Comparison of ENCODE assay signal across 1 cellular context in genomic region chr6:119545245-119545644, GRCh38.
TF ChIP-seq lines count a peak whose summit lies in the region.

No MANE protein-coding gene starts in this region.

TF ChIP-seq in GM23338, 12 proteins besides CTCF, POLR2A, EP300 and RAD21 (continued from another document):
- TF ChIP-seq, protein P1, sequence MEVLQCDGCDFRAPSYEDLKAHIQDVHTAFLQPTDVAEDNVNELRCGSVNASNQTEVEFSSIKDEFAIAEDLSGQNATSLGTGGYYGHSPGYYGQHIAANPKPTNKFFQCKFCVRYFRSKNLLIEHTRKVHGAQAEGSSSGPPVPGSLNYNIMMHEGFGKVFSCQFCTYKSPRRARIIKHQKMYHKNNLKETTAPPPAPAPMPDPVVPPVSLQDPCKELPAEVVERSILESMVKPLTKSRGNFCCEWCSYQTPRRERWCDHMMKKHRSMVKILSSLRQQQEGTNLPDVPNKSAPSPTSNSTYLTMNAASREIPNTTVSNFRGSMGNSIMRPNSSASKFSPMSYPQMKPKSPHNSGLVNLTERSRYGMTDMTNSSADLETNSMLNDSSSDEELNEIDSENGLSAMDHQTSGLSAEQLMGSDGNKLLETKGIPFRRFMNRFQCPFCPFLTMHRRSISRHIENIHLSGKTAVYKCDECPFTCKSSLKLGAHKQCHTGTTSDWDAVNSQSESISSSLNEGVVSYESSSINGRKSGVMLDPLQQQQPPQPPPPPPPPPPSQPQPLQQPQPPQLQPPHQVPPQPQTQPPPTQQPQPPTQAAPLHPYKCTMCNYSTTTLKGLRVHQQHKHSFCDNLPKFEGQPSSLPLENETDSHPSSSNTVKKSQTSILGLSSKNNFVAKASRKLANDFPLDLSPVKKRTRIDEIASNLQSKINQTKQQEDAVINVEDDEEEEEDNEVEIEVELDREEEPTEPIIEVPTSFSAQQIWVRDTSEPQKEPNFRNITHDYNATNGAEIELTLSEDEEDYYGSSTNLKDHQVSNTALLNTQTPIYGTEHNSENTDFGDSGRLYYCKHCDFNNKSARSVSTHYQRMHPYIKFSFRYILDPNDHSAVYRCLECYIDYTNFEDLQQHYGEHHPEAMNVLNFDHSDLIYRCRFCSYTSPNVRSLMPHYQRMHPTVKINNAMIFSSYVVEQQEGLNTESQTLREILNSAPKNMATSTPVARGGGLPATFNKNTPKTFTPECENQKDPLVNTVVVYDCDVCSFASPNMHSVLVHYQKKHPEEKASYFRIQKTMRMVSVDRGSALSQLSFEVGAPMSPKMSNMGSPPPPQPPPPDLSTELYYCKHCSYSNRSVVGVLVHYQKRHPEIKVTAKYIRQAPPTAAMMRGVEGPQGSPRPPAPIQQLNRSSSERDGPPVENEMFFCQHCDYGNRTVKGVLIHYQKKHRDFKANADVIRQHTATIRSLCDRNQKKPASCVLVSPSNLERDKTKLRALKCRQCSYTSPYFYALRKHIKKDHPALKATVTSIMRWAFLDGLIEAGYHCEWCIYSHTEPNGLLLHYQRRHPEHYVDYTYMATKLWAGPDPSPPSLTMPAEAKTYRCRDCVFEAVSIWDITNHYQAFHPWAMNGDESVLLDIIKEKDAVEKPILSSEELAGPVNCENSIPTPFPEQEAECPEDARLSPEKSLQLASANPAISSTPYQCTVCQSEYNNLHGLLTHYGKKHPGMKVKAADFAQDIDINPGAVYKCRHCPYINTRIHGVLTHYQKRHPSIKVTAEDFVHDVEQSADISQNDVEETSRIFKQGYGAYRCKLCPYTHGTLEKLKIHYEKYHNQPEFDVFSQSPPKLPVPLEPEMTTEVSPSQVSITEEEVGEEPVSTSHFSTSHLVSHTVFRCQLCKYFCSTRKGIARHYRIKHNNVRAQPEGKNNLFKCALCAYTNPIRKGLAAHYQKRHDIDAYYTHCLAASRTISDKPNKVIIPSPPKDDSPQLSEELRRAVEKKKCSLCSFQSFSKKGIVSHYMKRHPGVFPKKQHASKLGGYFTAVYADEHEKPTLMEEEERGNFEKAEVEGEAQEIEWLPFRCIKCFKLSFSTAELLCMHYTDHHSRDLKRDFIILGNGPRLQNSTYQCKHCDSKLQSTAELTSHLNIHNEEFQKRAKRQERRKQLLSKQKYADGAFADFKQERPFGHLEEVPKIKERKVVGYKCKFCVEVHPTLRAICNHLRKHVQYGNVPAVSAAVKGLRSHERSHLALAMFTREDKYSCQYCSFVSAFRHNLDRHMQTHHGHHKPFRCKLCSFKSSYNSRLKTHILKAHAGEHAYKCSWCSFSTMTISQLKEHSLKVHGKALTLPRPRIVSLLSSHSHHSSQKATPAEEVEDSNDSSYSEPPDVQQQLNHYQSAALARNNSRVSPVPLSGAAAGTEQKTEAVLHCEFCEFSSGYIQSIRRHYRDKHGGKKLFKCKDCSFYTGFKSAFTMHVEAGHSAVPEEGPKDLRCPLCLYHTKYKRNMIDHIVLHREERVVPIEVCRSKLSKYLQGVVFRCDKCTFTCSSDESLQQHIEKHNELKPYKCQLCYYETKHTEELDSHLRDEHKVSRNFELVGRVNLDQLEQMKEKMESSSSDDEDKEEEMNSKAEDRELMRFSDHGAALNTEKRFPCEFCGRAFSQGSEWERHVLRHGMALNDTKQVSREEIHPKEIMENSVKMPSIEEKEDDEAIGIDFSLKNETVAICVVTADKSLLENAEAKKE (CRISPR knock-in tag; IDR thresholded peaks at IDR 0.05) = no peak
- TF ChIP-seq ZNF331 (CRISPR knock-in tag; IDR thresholded peaks at IDR 0.05; ENCODE audit: low read depth) (no peak), POLR2AphosphoS5 (IDR thresholded peaks at IDR 0.05; ENCODE audit: low read depth) (no peak), EZH2 (IDR thresholded peaks at IDR 0.05; ENCODE audit: low read depth, unreplicated experiment) (no peak), ETS1 (IDR thresholded peaks at IDR 0.05) (no peak)
